Comparison of ENCODE assay signal across 8 cellular contexts in the genomic region with DNA sequence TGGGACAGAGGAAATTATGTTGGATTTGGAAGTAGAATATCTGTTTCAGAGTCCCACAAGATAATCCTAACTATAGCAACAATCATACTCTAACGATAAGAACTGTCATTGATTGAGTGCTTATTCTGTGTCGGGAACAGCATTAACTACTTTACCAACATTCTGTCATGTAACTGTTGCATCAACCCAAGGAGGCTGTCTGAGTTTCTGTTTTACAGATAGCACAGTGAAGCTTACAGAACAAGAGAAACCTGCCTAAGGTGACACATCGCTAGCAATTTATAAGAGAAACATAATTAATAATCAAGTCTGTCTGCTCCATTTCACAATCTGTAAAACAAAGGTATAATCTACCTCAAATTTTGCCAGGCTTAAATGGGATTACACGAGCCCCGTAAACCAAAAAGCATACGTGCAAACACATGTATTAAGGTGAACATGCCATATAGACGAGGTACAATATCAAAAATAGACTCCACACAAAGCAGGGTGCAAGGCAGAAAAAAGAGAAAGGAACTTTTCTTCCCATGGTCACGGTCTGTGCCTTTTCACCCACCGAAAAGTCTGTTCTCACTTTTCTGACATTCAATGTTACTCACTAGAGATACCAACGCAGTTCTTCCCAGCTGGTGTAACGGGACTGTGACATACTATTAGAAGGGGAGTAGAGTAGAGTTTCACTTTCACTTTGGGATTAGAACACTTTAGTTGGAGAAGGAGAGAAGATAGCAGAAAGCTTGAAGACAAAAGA. TPM values are rescaled to one million over a fixed set of nuclear protein-coding genes. Genes with fewer than 3 reads are reported as not detected.
DNase-seq lines count a peak whose midpoint lies in the region; ATAC-seq and TF ChIP-seq lines count a peak whose summit lies in the region.

No MANE protein-coding gene starts in this region.

- intact Hi-C loops in mucosa of descending colon (cut with DNase I, micrococcal nuclease): no loop called here

- H3K4me3 ChIP-seq in brain microvascular endothelial cell (ENCODE audit: low read depth, low read length) (peak overlapping the region; percentile 32), mucosa of descending colon (no peak overlapping the region)

- DNase-seq in AG08396 (ENCODE audit: low spot score) (peak; percentile 55), brain microvascular endothelial cell (peak; percentile 41), mucosa of descending colon (no peak), GM19240 (ENCODE audit: insufficient read length, low spot score) (no peak), HuH-7.5 (ENCODE audit: low spot score) (no peak), NCI-H2171 (lab: John Stamatoyannopoulos, UW) (no peak)

- no peaks in the 10 kb centered on the region for H3K27me3 ChIP-seq in brain microvascular endothelial cell (replicated peaks)

- in situ Hi-C loops in brain microvascular endothelial cell (cut with HindIII; ENCODE audit: low pct_ligation_motif_present, low sequenced_read_pairs): no loop called here

- peak; percentile 51 for ATAC-seq in HG03520 (IDR thresholded peaks at IDR 0.05; ENCODE audit: unreplicated experiment)
- ATAC-seq in mucosa of descending colon: peak; percentile 36
- ATAC-seq in GM18858 (IDR thresholded peaks at IDR 0.05; ENCODE audit: unreplicated experiment): no peak

- no peak for TF ChIP-seq CTCF in brain microvascular endothelial cell (IDR thresholded peaks at IDR 0.05; ENCODE audit: low read depth, low read length, missing control alignments)
- no peak for TF ChIP-seq CTCF in mucosa of descending colon (IDR thresholded peaks at IDR 0.05)

- no peaks in the 10 kb centered on the region for H3K9me3 ChIP-seq in mucosa of descending colon

- peak overlapping the region; percentile 59 for H3K27ac ChIP-seq in brain microvascular endothelial cell

- no peaks in the 10 kb centered on the region for H3K4me1 ChIP-seq in mucosa of descending colon (ENCODE audit: low read depth)

- H3K36me3 ChIP-seq in brain microvascular endothelial cell (replicated peaks): no peaks in the 10 kb centered on the region
- no peaks in the 10 kb centered on the region for H3K36me3 ChIP-seq in mucosa of descending colon (ENCODE audit: low read depth)

RNA-seq across cellular contexts. Expression of gene SLC8A1, which starts 37.2 kb away (rescaled TPM):
- total RNA-seq in mucosa of descending colon: 100 to 1,000 TPM in 1 of 3 donors, 10 to 100 TPM in 1, 1 to 10 TPM in 1; 6.0 to 164 (median 17.0) TPM

Comparison
In these comparisons a context has a peak if more than half of its experiments do, and no peak if none do; other contexts are left out.
1. DNase-seq: peak in AG08396 (single experiment) and brain microvascular endothelial cell (single experiment); none in mucosa of descending colon (0 of 3), GM19240 (single experiment), HuH-7.5 (single experiment) and NCI-H2171 (single experiment).